ENCODE assay signal across 9 cellular contexts in genomic region chr5:149114403-149115312, GRCh38. TPM values are rescaled to one million over a fixed set of nuclear protein-coding genes. Genes with fewer than 3 reads are reported as not detected.
A peak's percentile ranks its signal among the peaks of the same experiment; 100 is the strongest.
DNase-seq lines count a peak whose midpoint lies in the region; ATAC-seq and TF ChIP-seq lines count a peak whose summit lies in the region.
"Had no signal": no experiment of that assay in that cellular context is flagged by ENCODE, and none has a peak within 500 bp of the region (broad histone marks: within the 10 kb centered on the region; RNA-seq: fewer than 3 reads in every experiment).

No MANE protein-coding gene starts in this region.

- peak; percentile 48 for TF ChIP-seq CTCF in CD14-positive monocyte (IDR thresholded peaks at IDR 0.05)
- TF ChIP-seq CTCF in fibroblast of pulmonary artery (IDR thresholded peaks at IDR 0.05; ENCODE audit: low read length, missing control alignments), result peak; percentile 93

- H3K4me3 Mint-ChIP-seq in CD14-positive monocyte, result no peak overlapping the region

- no peak overlapping the region for H3K18ac ChIP-seq in neuronal stem cell (ENCODE audit: low read length)

- H3K36me3 Mint-ChIP-seq in CD14-positive monocyte, result no peaks in the 10 kb centered on the region

- no peak overlapping the region for H3K4ac ChIP-seq in neuronal stem cell (ENCODE audit: low read length)

- no peak overlapping the region for H3K27ac ChIP-seq in neuronal stem cell (replicated peaks; ENCODE audit: low read length)
- no peak overlapping the region for H3K27ac ChIP-seq in aorta (ENCODE audit: low read depth in 1 of 2, low read length in 2 of 2)

- H3K4me2 ChIP-seq in neuronal stem cell (ENCODE audit: insufficient read depth, low read length, poor library complexity, severe bottlenecking), result no peak overlapping the region

- no peaks in the 10 kb centered on the region for H3K79me1 ChIP-seq in neuronal stem cell (ENCODE audit: low read depth, low read length)

- H3K27me3 ChIP-seq in neuronal stem cell (ENCODE audit: control insufficient read depth in 3 of 3, insufficient read depth in 3 of 3, low read depth in 1 of 3, low read length in 3 of 3), result no peaks in the 10 kb centered on the region
- H3K27me3 ChIP-seq in aorta (ENCODE audit: control insufficient read depth in 1 of 2, insufficient read depth in 2 of 2, low read length in 1 of 2), result no peaks in the 10 kb centered on the region

- no CpG with 5 or more reads among the region's 7 CpGs for WGBS in neuronal stem cell (ENCODE audit: extremely low coverage in 2 of 2, insufficient read length in 2 of 2, insufficient replicate concordance in 1 of 2), 2 donors
- 35 to 41% methylated on average over 7 of the region's 7 CpGs for WGBS in aorta, 2 donors

- H3K4me1 ChIP-seq in neuronal stem cell (ENCODE audit: control insufficient read depth in 2 of 2, insufficient read depth in 1 of 2, low read depth in 1 of 2, low read length in 2 of 2) (peaks cover 0 to 1% of the 10 kb centered on the region in 2 donors), aorta (ENCODE audit: control insufficient read depth in 1 of 2, insufficient read depth in 2 of 2, low read length in 2 of 2) (no peaks in the 10 kb centered on the region)

- H3K9me3 ChIP-seq in neuronal stem cell (replicated peaks in 1 of 2; ENCODE audit: control insufficient read depth in 2 of 2, insufficient read depth in 1 of 2, low read depth in 1 of 2, low read length in 2 of 2) (no peaks in the 10 kb centered on the region), aorta (ENCODE audit: control insufficient read depth, low read length) (no peaks in the 10 kb centered on the region)

- no peak overlapping the region for H3K23ac ChIP-seq in neuronal stem cell (ENCODE audit: low read depth, low read length, poor library complexity)

- peak; percentile 64 for ATAC-seq in GM18858 (IDR thresholded peaks at IDR 0.05; ENCODE audit: unreplicated experiment)
- ATAC-seq in HG03196 (IDR thresholded peaks at IDR 0.05; ENCODE audit: unreplicated experiment), result peak; percentile 55
- peak; percentile 87 for ATAC-seq in aorta (ENCODE audit: low FRiP score)

- peaks cover 20% of the 10 kb centered on the region for H3K4me1 Mint-ChIP-seq in CD14-positive monocyte

- no peak overlapping the region for H2AK5ac ChIP-seq in neuronal stem cell (ENCODE audit: low read depth, low read length)

- no peaks in the 10 kb centered on the region for H3K36me3 ChIP-seq in neuronal stem cell (replicated peaks in 1 of 2; ENCODE audit: control insufficient read depth in 2 of 2, insufficient read depth in 2 of 2, low read length in 2 of 2)
- H3K36me3 ChIP-seq in aorta (ENCODE audit: control insufficient read depth in 1 of 2, insufficient read depth in 2 of 2, low read length in 1 of 2), result no peaks in the 10 kb centered on the region

- H2BK5ac ChIP-seq in neuronal stem cell (ENCODE audit: low read length), result no peak overlapping the region

- H2AFZ ChIP-seq in neuronal stem cell (ENCODE audit: low read length), result no peak overlapping the region

- peak overlapping the region in 3 of 7 donors; percentile 40 to 58 (median 55) for H3K27ac Mint-ChIP-seq in CD14-positive monocyte

- no peak overlapping the region for H4K8ac ChIP-seq in neuronal stem cell (ENCODE audit: low read depth, low read length)

- peaks cover 0 to 5% (median 2%) of the 10 kb centered on the region in 3 donors for H3K27me3 Mint-ChIP-seq in CD14-positive monocyte (ENCODE audit: low read depth in 3 of 3)

- no peak overlapping the region for H2BK12ac ChIP-seq in neuronal stem cell (ENCODE audit: low read length)

- no peaks in the 10 kb centered on the region for H3K9me3 Mint-ChIP-seq in CD14-positive monocyte

- DNase-seq in CD14-positive monocyte (ENCODE audit: low spot score) (no peak), NCI-H82 (lab: John Stamatoyannopoulos, UW) (peak; percentile 81), activated T-cell treated with anti-CD3 and anti-CD28 coated beads for 48 hours (ENCODE audit: low read depth) (peak; percentile 3), fibroblast of pulmonary artery (ENCODE audit: low read depth) (peak; percentile 91), neuronal stem cell (ENCODE audit: low spot score) (peak; percentile 63), aorta (peak in 1 of 2 donors; percentile 62)

- H3K9ac ChIP-seq in neuronal stem cell (ENCODE audit: low read depth, low read length, poor library complexity), result no peak overlapping the region

- H3K4me3 ChIP-seq in fibroblast of pulmonary artery (replicated peaks; ENCODE audit: low read depth, low read length), result no peak overlapping the region
- H3K4me3 ChIP-seq in neuronal stem cell (ENCODE audit: low read length in 2 of 2), result no peak overlapping the region
- H3K4me3 ChIP-seq in aorta (ENCODE audit: low read length in 2 of 2), result no peak overlapping the region

- no peak overlapping the region for H2BK15ac ChIP-seq in neuronal stem cell (ENCODE audit: low read length)

- no peak overlapping the region for H3K14ac ChIP-seq in neuronal stem cell (ENCODE audit: low read length)

- no peak overlapping the region for H2BK120ac ChIP-seq in neuronal stem cell (ENCODE audit: low read depth, low read length)

- no peak overlapping the region for H4K91ac ChIP-seq in neuronal stem cell (ENCODE audit: low read depth, low read length, poor library complexity)

- intact Hi-C loops in CD14-positive monocyte (cut with micrococcal nuclease) (no loop called here), aorta (cut with DNase I) (loop anchor here (5.0 to 10.0 kb wide), 4 partner anchors 80 to 670 kb away; no protein-coding TSS in a partner anchor)

RNA-seq across cellular contexts. Expression of gene ABLIM3, which starts 26.6 kb away (rescaled TPM):
- polyA plus RNA-seq in CD14-positive monocyte (under 1 TPM; 0.22 to 0.74 TPM), aorta (10 to 100 TPM; 15.8 to 33.1 TPM)
- polyA plus RNA-seq in neuronal stem cell (2013, experiment 1 of 2), result 0.14 TPM
- 0.18 TPM for polyA plus RNA-seq in neuronal stem cell (2013, experiment 2 of 2)
- total RNA-seq in aorta, result 10 to 100 TPM; 44.4 to 46.0 TPM
- total RNA-seq: activated CD8-positive, alpha-beta memory T cell treated with anti-CD3 and anti-CD28 coated beads for 36 hours had no signal

RNA-seq across cellular contexts. Expression of gene SH3TC2, which starts 51.8 kb away (rescaled TPM):
- polyA plus RNA-seq in CD14-positive monocyte (under 1 TPM; 0.14 to 0.30 TPM), aorta (not detected)
- 0.64 TPM for polyA plus RNA-seq in neuronal stem cell (2013, experiment 1 of 2)
- polyA plus RNA-seq in neuronal stem cell (2013, experiment 2 of 2), result 0.46 TPM
- total RNA-seq in aorta, result 1 to 10 TPM; 1.1 to 2.9 TPM
- total RNA-seq: activated CD8-positive, alpha-beta memory T cell treated with anti-CD3 and anti-CD28 coated beads for 36 hours had no signal

Comparison
In these comparisons a context has a peak if more than half of its experiments do, and no peak if none do; other contexts are left out.
1. RNA of gene ABLIM3, which starts 26.6 kb away (polyA plus RNA-seq): 15.8 to 33.1 TPM in aorta; 0.22 to 0.74 TPM in CD14-positive monocyte; every median in the first group is over 4 times any median in the second.
2. intact Hi-C loops: an anchor here in aorta (5.0 to 10.0 kb wide); none called in CD14-positive monocyte.
3. Peak in every context shown above with its lines, with median percentiles within 50 percentile points of each other: ATAC-seq.